In the genomic region with DNA sequence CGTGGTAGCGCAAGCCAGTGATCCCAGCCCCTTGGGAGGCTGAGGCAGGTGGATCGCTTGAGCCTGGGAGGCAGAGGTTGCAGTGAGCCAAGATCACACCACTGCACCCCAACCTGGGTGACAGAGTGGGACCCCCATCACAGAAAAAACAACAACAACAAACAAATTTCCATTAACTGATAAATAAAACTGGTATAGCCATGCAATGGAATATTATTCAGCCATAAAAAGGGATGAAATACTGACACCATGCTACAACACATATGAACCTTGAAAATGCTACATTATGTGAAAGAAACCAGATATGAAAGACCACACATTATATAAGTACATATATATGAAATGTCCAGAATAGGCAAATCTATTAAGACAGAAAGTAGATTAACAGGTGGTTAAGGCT, we compare ENCODE assay signal across 6 cellular contexts.
"Had no signal": no experiment of that assay in that cellular context is flagged by ENCODE, and none has a peak within 500 bp of the region (broad histone marks: within the 10 kb centered on the region; RNA-seq: fewer than 3 reads in every experiment).

No MANE protein-coding gene starts in this region.

- FAIRE-seq: HepG2, HTR-8/SVneo had no signal

- H3K27ac ChIP-seq: HL-60 had no signal

- DNase-seq: IMR-90, KBM-7, KG1 had no signal

- ATAC-seq: HepG2 had no signal
